9 cellular contexts compared by ENCODE assay signal in the genomic region with DNA sequence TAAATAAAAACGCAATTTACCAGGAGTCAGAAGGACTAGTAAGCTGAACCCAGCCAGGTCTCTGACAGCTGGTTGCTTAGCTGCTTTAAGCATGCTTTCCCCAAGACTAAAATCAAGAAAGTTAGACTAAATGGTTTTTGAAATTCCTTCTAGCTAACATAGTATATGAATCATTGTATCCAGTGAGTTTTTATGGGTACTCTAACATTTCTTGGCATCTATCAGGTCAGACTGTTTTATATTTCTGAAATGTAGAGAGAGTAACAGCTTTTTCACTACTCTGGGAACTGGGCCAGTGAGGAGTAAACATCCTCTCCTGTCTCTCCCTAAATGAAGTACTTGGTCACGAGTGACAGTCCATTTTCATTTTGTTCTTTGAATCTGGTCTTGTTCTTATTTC. TPM values are rescaled to one million over a fixed set of nuclear protein-coding genes. Genes with fewer than 3 reads are reported as not detected.
A peak's percentile ranks its signal among the peaks of the same experiment; 100 is the strongest.
DNase-seq lines count a peak whose midpoint lies in the region; ATAC-seq and TF ChIP-seq lines count a peak whose summit lies in the region.
"Had no signal": no experiment of that assay in that cellular context is flagged by ENCODE, and none has a peak within 500 bp of the region (broad histone marks: within the 10 kb centered on the region; RNA-seq: fewer than 3 reads in every experiment).

No MANE protein-coding gene starts in this region.

- no peak overlapping the region for H2AFZ ChIP-seq in mammary epithelial cell (ENCODE audit: low read depth, low read length)

- H3K9me3 ChIP-seq in A673 (ENCODE audit: low read depth, low read length, poor library complexity, severe bottlenecking), result peaks cover 5% of the 10 kb centered on the region
- H3K9me3 ChIP-seq in MG63, result peaks cover 12% of the 10 kb centered on the region
- H3K9me3 ChIP-seq in mammary epithelial cell (replicated peaks; ENCODE audit: insufficient read depth, low read length), result no peaks in the 10 kb centered on the region
- H3K9me3 ChIP-seq: ovary had no signal

- H3K27me3 ChIP-seq in A673 (replicated peaks; ENCODE audit: insufficient read depth, low read depth, low read length, poor library complexity) (no peaks in the 10 kb centered on the region), MG63 (no peaks in the 10 kb centered on the region), mammary epithelial cell (ENCODE audit: insufficient read depth, low read length) (no peaks in the 10 kb centered on the region)
- H3K27me3 ChIP-seq: ovary had no signal

- ATAC-seq in GM21423 (IDR thresholded peaks at IDR 0.05; ENCODE audit: unreplicated experiment) (no peak), HG02610 (IDR thresholded peaks at IDR 0.05; ENCODE audit: unreplicated experiment) (no peak)

- no peaks in the 10 kb centered on the region for H3K36me3 ChIP-seq in A673 (ENCODE audit: insufficient read depth, low read length, poor library complexity, severe bottlenecking)
- peaks cover 3% of the 10 kb centered on the region for H3K36me3 ChIP-seq in MG63
- no peaks in the 10 kb centered on the region for H3K36me3 ChIP-seq in mammary epithelial cell (ENCODE audit: insufficient read depth, low read length)
- H3K36me3 ChIP-seq: ovary had no signal

- no peaks in the 10 kb centered on the region for H4K20me1 ChIP-seq in mammary epithelial cell (ENCODE audit: insufficient read depth, low read length)

- peak; percentile 53 for DNase-seq in A673 (ENCODE audit: low spot score)
- peak; percentile 81 for DNase-seq in MG63
- DNase-seq in mammary epithelial cell, result peak; percentile 62
- peak; percentile 92 for DNase-seq in medulla oblongata (ENCODE audit: extremely low spot score)
- no peak for DNase-seq in NCI-H1417 treated with DMSO at 0.1 percent for 48 hours (lab: John Stamatoyannopoulos, UW)
- DNase-seq in GF-D8 (lab: John Stamatoyannopoulos, UW), result no peak

- TF ChIP-seq CTCF in A673 (conservative IDR thresholded peaks at IDR 0.05; ENCODE audit: low read depth, low read length) (no peak), mammary epithelial cell (conservative IDR thresholded peaks at IDR 0.05 in 1 of 2, IDR thresholded peaks at IDR 0.05 in 1 of 2; ENCODE audit: extremely low read depth in 1 of 2, insufficient read depth in 1 of 2, low read depth in 1 of 2, low read length in 2 of 2) (no peak)

- H3K4me2 ChIP-seq in mammary epithelial cell (ENCODE audit: insufficient read depth, low read depth, low read length), result peak overlapping the region; percentile 48

- H3K4me1 ChIP-seq in A673 (ENCODE audit: insufficient read depth, low read length, poor library complexity, severe bottlenecking) (no peaks in the 10 kb centered on the region), mammary epithelial cell (ENCODE audit: insufficient read depth, low read length) (peaks cover 7% of the 10 kb centered on the region)

- H3K27ac ChIP-seq in A673 (ENCODE audit: low read depth, low read length, poor library complexity, severe bottlenecking), result peak overlapping the region; percentile 31
- H3K27ac ChIP-seq in mammary epithelial cell (ENCODE audit: insufficient read depth, low read depth, low read length), result peak overlapping the region; percentile 0

- in situ Hi-C loops in mammary epithelial cell (cut with MboI; ENCODE audit: low sequenced_read_pairs in 2 of 2), result loop anchor here in 1 of 2 donors (10.0 kb wide), 1 partner anchor 143 kb away; no protein-coding TSS in a partner anchor

- intact Hi-C loops in A673 (cut with micrococcal nuclease; ENCODE audit: unreplicated experiment), result no loop called here
- intact Hi-C loops in mammary epithelial cell (cut with micrococcal nuclease), result no loop called here

- CTCF ChIA-PET in A673 (lab: Charles Lee) (no interaction called here), mammary epithelial cell (lab: Charles Lee; ENCODE audit: low non-redundant PET) (no interaction called here)

- no TSS peak for BruUV-seq in A673 (replicated peaks; lab: Mats Ljungman, UMichigan)
- BruUV-seq in mammary epithelial cell (replicated peaks; lab: Mats Ljungman, UMichigan), result no TSS peak

- dilution Hi-C loops in mammary epithelial cell (cut with HindIII; ENCODE audit: low sequenced_read_pairs), result no loop called here

- 69% methylated on average over 2 of the region's 2 CpGs for WGBS in mammary epithelial cell (ENCODE audit: low coverage, missing lambda C conversion rate)

- no peak overlapping the region for H3K4me3 ChIP-seq in A673 (ENCODE audit: low read depth, low read length, poor library complexity, severe bottlenecking)
- peak overlapping the region; percentile 36 for H3K4me3 ChIP-seq in MG63
- H3K4me3 ChIP-seq in mammary epithelial cell (replicated peaks in 1 of 3; ENCODE audit: insufficient read depth in 1 of 3, low read depth in 2 of 3, low read length in 3 of 3), result no peak overlapping the region
- H3K4me3 ChIP-seq: ovary had no signal

- POLR2A ChIA-PET in A673 (lab: Charles Lee; ENCODE audit: low non-redundant PET), result interaction anchor here (0.5 kb wide), 1 partner anchor 324 kb away, joined by 3 read pairs; no protein-coding TSS in a partner anchor

- H3K79me2 ChIP-seq in mammary epithelial cell (ENCODE audit: insufficient read depth, low read length), result peaks cover 86% of the 10 kb centered on the region

- H3K9ac ChIP-seq in mammary epithelial cell (ENCODE audit: insufficient read depth, low read length), result no peak overlapping the region

RNA-seq across cellular contexts. Expression of gene PKN2, which starts 47.4 kb away (rescaled TPM):
- total RNA-seq in A673 (2021) (54.1 and 55.6 TPM in 2 replicates), mammary epithelial cell (10 to 100 TPM; 34.3 to 41.9 TPM)
- 16.5 and 18.0 TPM in 2 replicates for total RNA-seq in MG63 (2014; rRNA removed; shearing (Covaris generic); ENCODE audit: low replicate concordance)
- 16.8 TPM for polyA plus RNA-seq in mammary epithelial cell
- 13.9 TPM for polyA minus RNA-seq in mammary epithelial cell

Comparison
In these comparisons a context has a peak if more than half of its experiments do, and no peak if none do; other contexts are left out.
1. DNase-seq: peak in A673 (single experiment), MG63 (single experiment), mammary epithelial cell (single experiment) and medulla oblongata (single experiment); none in NCI-H1417 treated with DMSO at 0.1 percent for 48 hours (single experiment) and GF-D8 (single experiment).